18 cellular contexts compared by ENCODE assay signal in genomic region chr5:145588113-145588512, GRCh38.
DNase-seq lines count a peak whose midpoint lies in the region; ATAC-seq and TF ChIP-seq lines count a peak whose summit lies in the region.
"Had no signal": no experiment of that assay in that cellular context is flagged by ENCODE, and none has a peak within 500 bp of the region (broad histone marks: within the 10 kb centered on the region; RNA-seq: fewer than 3 reads in every experiment).

No MANE protein-coding gene starts in this region.

- WGBS in SK-N-SH (ENCODE audit: low lambda C conversion rate) = 64% methylated on average over 4 of the region's 4 CpGs
- WGBS in smooth muscle cell (ENCODE audit: low lambda C conversion rate) = 62% methylated on average over 4 of the region's 4 CpGs

- H3K27me3 ChIP-seq in SK-N-SH (ENCODE audit: insufficient read depth) (no peaks in the 10 kb centered on the region), smooth muscle cell (ENCODE audit: low read depth) (no peaks in the 10 kb centered on the region)

- 0 out of 2 replicates have a peak overlapping the region, but pooled peaks have one; percentile 15 for H2AFZ ChIP-seq in SK-N-SH (ENCODE audit: low read depth)
- peak overlapping the region; percentile 29 for H2AFZ ChIP-seq in smooth muscle cell (ENCODE audit: low read depth)

- no peak for TF ChIP-seq RAD21 in SK-N-SH (IDR thresholded peaks at IDR 0.05; ENCODE audit: low read length)

- no peaks in the 10 kb centered on the region for H3K27me3 Mint-ChIP-seq in activated T-cell treated with anti-CD3 and anti-CD28 coated beads, Interleukin-2, amount 50 U/mL, for 24 hours

- no peak overlapping the region for H3K4me3 Mint-ChIP-seq in activated T-cell treated with anti-CD3 and anti-CD28 coated beads, Interleukin-2, amount 50 U/mL, for 24 hours

- no peak for DNase-seq in activated T-cell treated with anti-CD3 and anti-CD28 coated beads, Interleukin-2, amount 50 U/mL, for 24 hours
- DNase-seq in activated T-cell treated with anti-CD3 and anti-CD28 coated beads, Interleukin-2, amount 50 U/mL, for 1 hour = no peak
- DNase-seq in SK-N-SH = no peak
- DNase-seq in dermis blood vessel endothelial cell = peak; percentile 3
- no peak for DNase-seq in smooth muscle cell (lab: John Stamatoyannopoulos, UW; ENCODE audit: unreplicated experiment)
- DNase-seq in SHP77 (lab: John Stamatoyannopoulos, UW) = no peak
- no peak for DNase-seq in Right ventricle myocardium inferior (ENCODE audit: missing footprints)
- DNase-seq: NCI-H1092, NCI-H187, NCI-H446 treated with DMSO at 0.1 percent for 48 hours, NCI-H774, Right ventricle myocardium superior had no signal

- no peaks in the 10 kb centered on the region for H3K36me3 Mint-ChIP-seq in activated T-cell treated with anti-CD3 and anti-CD28 coated beads, Interleukin-2, amount 50 U/mL, for 24 hours (ENCODE audit: low read depth)

- no peaks in the 10 kb centered on the region for H4K20me1 ChIP-seq in SK-N-SH (ENCODE audit: insufficient read depth)
- no peaks in the 10 kb centered on the region for H4K20me1 ChIP-seq in smooth muscle cell (ENCODE audit: low read depth)

- H3K27ac Mint-ChIP-seq in activated T-cell treated with anti-CD3 and anti-CD28 coated beads, Interleukin-2, amount 50 U/mL, for 24 hours = peak overlapping the region; percentile 58

- H3F3A ChIP-seq in SK-N-SH (replicated peaks; ENCODE audit: insufficient read depth) = peaks cover 19% of the 10 kb centered on the region
- H3F3A ChIP-seq in smooth muscle cell (ENCODE audit: low read depth) = peaks cover 16% of the 10 kb centered on the region

- peaks cover 10% of the 10 kb centered on the region for H3K9me3 Mint-ChIP-seq in activated T-cell treated with anti-CD3 and anti-CD28 coated beads, Interleukin-2, amount 50 U/mL, for 24 hours

- POLR2A ChIA-PET in SK-N-SH (lab: Yijun Ruan, JAX) = no interaction called here

- no peaks in the 10 kb centered on the region for H3K36me3 ChIP-seq in SK-N-SH (replicated peaks in 1 of 2; ENCODE audit: control insufficient read depth in 1 of 2, insufficient read depth in 2 of 2, low read length in 1 of 2)
- H3K36me3 ChIP-seq in smooth muscle cell (ENCODE audit: low read depth) = no peaks in the 10 kb centered on the region

- H3K4me2 ChIP-seq in SK-N-SH (peak overlapping the region; percentile 47), smooth muscle cell (peak overlapping the region; percentile 38)

- H3K9me2 ChIP-seq in SK-N-SH = no peaks in the 10 kb centered on the region

- H3K9me3 ChIP-seq in SK-N-SH (no peaks in the 10 kb centered on the region), smooth muscle cell (replicated peaks; ENCODE audit: low read depth) (no peaks in the 10 kb centered on the region)

- H3K4me1 Mint-ChIP-seq in activated T-cell treated with anti-CD3 and anti-CD28 coated beads, Interleukin-2, amount 50 U/mL, for 24 hours (ENCODE audit: low read depth) = peaks cover 10% of the 10 kb centered on the region

- H3K4me3 ChIP-seq in SK-N-SH (ENCODE audit: low read depth in 2 of 2, low read length in 1 of 2) (no peak overlapping the region), smooth muscle cell (no peak overlapping the region)
- H3K4me3 ChIP-seq: GM12878, K562 had no signal

- no peaks in the 10 kb centered on the region for H3K79me2 ChIP-seq in SK-N-SH (ENCODE audit: insufficient read depth)
- no peaks in the 10 kb centered on the region for H3K79me2 ChIP-seq in smooth muscle cell (ENCODE audit: low read depth)

- intact Hi-C loops in Right ventricle myocardium inferior (cut with DNase I) = no loop called here

- H3K27ac ChIP-seq in SK-N-SH (ENCODE audit: low read depth in 2 of 2, low read length in 1 of 2) (peak overlapping the region; percentile 66 to 76; a peak in 3 of 4 replicates), smooth muscle cell (ENCODE audit: low read depth) (peak overlapping the region; percentile 68)
- H3K27ac ChIP-seq: 22Rv1, C4-2B, HL-60 had no signal

- ATAC-seq in HG02678 (IDR thresholded peaks at IDR 0.05; ENCODE audit: unreplicated experiment) (no peak), Right ventricle myocardium inferior (no peak)
- ATAC-seq: GM12878, K562 had no signal

- no peak for TF ChIP-seq EP300 in SK-N-SH (IDR thresholded peaks at IDR 0.05; ENCODE audit: borderline replicate concordance in 1 of 2, low read depth in 1 of 2, low read length in 1 of 2)

- no peak overlapping the region for H3K9ac ChIP-seq in SK-N-SH
- no peak overlapping the region for H3K9ac ChIP-seq in smooth muscle cell (ENCODE audit: low read depth)

- H3K4me1 ChIP-seq in SK-N-SH (ENCODE audit: control insufficient read depth in 1 of 2, insufficient read depth in 2 of 2, low read depth in 1 of 2, low read length in 1 of 2) = peaks cover 5 to 30% of the 10 kb centered on the region in 2 experiments
- no peaks in the 10 kb centered on the region for H3K4me1 ChIP-seq in smooth muscle cell (ENCODE audit: low read depth)

- TF ChIP-seq CTCF in SK-N-SH (IDR thresholded peaks at IDR 0.05) = no peak
- no peak for TF ChIP-seq CTCF in smooth muscle cell (IDR thresholded peaks at IDR 0.05; ENCODE audit: borderline replicate concordance, insufficient read depth, poor library complexity, severe bottlenecking)

- CTCF ChIA-PET in SK-N-SH (lab: Yijun Ruan, JAX) = interaction anchor here (1.4 kb wide), 1 partner anchor 12 kb away, joined by 3 read pairs; no protein-coding TSS in a partner anchor

TF ChIP-seq in SK-N-SH, 30 proteins besides CTCF, POLR2A, EP300 and RAD21:
- TF ChIP-seq POLR2AphosphoS5 (IDR thresholded peaks at IDR 0.05; ENCODE audit: low read depth, low read length) = no peak
- TF ChIP-seq RCOR1 (IDR thresholded peaks at IDR 0.05; ENCODE audit: low read length) = no peak
- TF ChIP-seq, protein P1, sequence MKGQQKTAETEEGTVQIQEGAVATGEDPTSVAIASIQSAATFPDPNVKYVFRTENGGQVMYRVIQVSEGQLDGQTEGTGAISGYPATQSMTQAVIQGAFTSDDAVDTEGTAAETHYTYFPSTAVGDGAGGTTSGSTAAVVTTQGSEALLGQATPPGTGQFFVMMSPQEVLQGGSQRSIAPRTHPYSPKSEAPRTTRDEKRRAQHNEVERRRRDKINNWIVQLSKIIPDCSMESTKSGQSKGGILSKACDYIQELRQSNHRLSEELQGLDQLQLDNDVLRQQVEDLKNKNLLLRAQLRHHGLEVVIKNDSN (IDR thresholded peaks at IDR 0.05; ENCODE audit: borderline replicate concordance, low read depth) = no peak
- TF ChIP-seq SIN3A (IDR thresholded peaks at IDR 0.05; ENCODE audit: borderline replicate concordance, low read depth, low read length) = no peak
- TF ChIP-seq SMC3 (IDR thresholded peaks at IDR 0.05; ENCODE audit: low read depth, low read length) = no peak
- no peak for TF ChIP-seq ELF1 (IDR thresholded peaks at IDR 0.05)
- TF ChIP-seq GABPA (IDR thresholded peaks at IDR 0.05; ENCODE audit: low read depth) = no peak
- TF ChIP-seq MXI1 (IDR thresholded peaks at IDR 0.05; ENCODE audit: low read depth, low read length) = no peak
- TF ChIP-seq, protein P2, sequence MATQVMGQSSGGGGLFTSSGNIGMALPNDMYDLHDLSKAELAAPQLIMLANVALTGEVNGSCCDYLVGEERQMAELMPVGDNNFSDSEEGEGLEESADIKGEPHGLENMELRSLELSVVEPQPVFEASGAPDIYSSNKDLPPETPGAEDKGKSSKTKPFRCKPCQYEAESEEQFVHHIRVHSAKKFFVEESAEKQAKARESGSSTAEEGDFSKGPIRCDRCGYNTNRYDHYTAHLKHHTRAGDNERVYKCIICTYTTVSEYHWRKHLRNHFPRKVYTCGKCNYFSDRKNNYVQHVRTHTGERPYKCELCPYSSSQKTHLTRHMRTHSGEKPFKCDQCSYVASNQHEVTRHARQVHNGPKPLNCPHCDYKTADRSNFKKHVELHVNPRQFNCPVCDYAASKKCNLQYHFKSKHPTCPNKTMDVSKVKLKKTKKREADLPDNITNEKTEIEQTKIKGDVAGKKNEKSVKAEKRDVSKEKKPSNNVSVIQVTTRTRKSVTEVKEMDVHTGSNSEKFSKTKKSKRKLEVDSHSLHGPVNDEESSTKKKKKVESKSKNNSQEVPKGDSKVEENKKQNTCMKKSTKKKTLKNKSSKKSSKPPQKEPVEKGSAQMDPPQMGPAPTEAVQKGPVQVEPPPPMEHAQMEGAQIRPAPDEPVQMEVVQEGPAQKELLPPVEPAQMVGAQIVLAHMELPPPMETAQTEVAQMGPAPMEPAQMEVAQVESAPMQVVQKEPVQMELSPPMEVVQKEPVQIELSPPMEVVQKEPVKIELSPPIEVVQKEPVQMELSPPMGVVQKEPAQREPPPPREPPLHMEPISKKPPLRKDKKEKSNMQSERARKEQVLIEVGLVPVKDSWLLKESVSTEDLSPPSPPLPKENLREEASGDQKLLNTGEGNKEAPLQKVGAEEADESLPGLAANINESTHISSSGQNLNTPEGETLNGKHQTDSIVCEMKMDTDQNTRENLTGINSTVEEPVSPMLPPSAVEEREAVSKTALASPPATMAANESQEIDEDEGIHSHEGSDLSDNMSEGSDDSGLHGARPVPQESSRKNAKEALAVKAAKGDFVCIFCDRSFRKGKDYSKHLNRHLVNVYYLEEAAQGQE (IDR thresholded peaks at IDR 0.05; ENCODE audit: low read depth, low read length) = no peak
- no peak for TF ChIP-seq GATA2 (CRISPR knock-in tag; IDR thresholded peaks at IDR 0.05)
- TF ChIP-seq FOXJ3 (CRISPR knock-in tag; IDR thresholded peaks at IDR 0.05) = no peak
TF ChIP-seq in SK-N-SH: peak in this region for 0.
